Comparison of ENCODE assay signal across 8 cellular contexts in genomic region chr18:14930076-14930475, GRCh38.
"Had no signal": no experiment of that assay in that cellular context is flagged by ENCODE, and none has a peak within 500 bp of the region (broad histone marks: within the 10 kb centered on the region; RNA-seq: fewer than 3 reads in every experiment).

No MANE protein-coding gene starts in this region.

- H3K27ac Mint-ChIP-seq: HFFc6 had no signal

- H3K4me3 Mint-ChIP-seq: HFFc6 had no signal

- H3K27ac ChIP-seq: GM23248 had no signal

- H3K36me3 ChIP-seq: HAP-1 had no signal

- H3K4me1 ChIP-seq: HAP-1 had no signal

- H3K4me3 ChIP-seq: GM23248, HAP-1, K562 had no signal

- DNase-seq: GM23248, GOT3, H7, HFFc6, IMR-90 had no signal

- ATAC-seq: HCT116, K562 had no signal

- H3K9me3 ChIP-seq: HAP-1 had no signal
